1 cellular context compared by ENCODE assay signal in genomic region chr1:48115835-48116234, GRCh38.
TF ChIP-seq lines count a peak whose summit lies in the region.

No MANE protein-coding gene starts in this region.

TF ChIP-seq in HepG2, 621 proteins besides CTCF, POLR2A, EP300 and RAD21 (continued from another document and continues in another):
- peak; percentile 63 for TF ChIP-seq FOXP4 (CRISPR knock-in tag; IDR thresholded peaks at IDR 0.05)
- TF ChIP-seq HOXA7 (CRISPR knock-in tag; IDR thresholded peaks at IDR 0.05) = no peak
- peak; percentile 65; the same call in 1 of the 2 replicates for TF ChIP-seq CEBPB (IDR thresholded peaks at IDR 0.05; ENCODE audit: borderline replicate concordance, low read depth, low read length)
- TF ChIP-seq HMG20B (CRISPR knock-in tag; conservative IDR thresholded peaks at IDR 0.05) = no peak
- TF ChIP-seq LBX2 (CRISPR knock-in tag; IDR thresholded peaks at IDR 0.05; ENCODE audit: borderline replicate concordance) = no peak
- TF ChIP-seq TCF7 (IDR thresholded peaks at IDR 0.05; ENCODE audit: low read depth) = peak; percentile 48
- peak; percentile 31; the same call in 1 of the 2 replicates for TF ChIP-seq HDAC1 (CRISPR knock-in tag; IDR thresholded peaks at IDR 0.05)
- TF ChIP-seq ZNF335 (CRISPR knock-in tag; IDR thresholded peaks at IDR 0.05) = peak; percentile 98
- TF ChIP-seq NCOR1 (IDR thresholded peaks at IDR 0.05; ENCODE audit: borderline replicate concordance, low read length) = peak; percentile 64; the same call in 1 of the 2 replicates
- TF ChIP-seq AHDC1 (CRISPR knock-in tag; IDR thresholded peaks at IDR 0.05; ENCODE audit: borderline replicate concordance) = peak; percentile 33; the same call in 1 of the 2 replicates
- TF ChIP-seq ZNF576 (CRISPR knock-in tag; IDR thresholded peaks at IDR 0.05) = no peak
- no peak for TF ChIP-seq ZNF18 (CRISPR knock-in tag; IDR thresholded peaks at IDR 0.05; ENCODE audit: insufficient replicate concordance)
- no peak for TF ChIP-seq YY1 (IDR thresholded peaks at IDR 0.05; ENCODE audit: insufficient read depth, insufficient replicate concordance, low read depth, low read length)
- no peak for TF ChIP-seq REPIN1 (CRISPR knock-in tag; IDR thresholded peaks at IDR 0.05; ENCODE audit: borderline replicate concordance, low read depth)
- no peak for TF ChIP-seq ZNF253 (CRISPR knock-in tag; IDR thresholded peaks at IDR 0.05; ENCODE audit: borderline replicate concordance)
- TF ChIP-seq ZNF816 (CRISPR knock-in tag; IDR thresholded peaks at IDR 0.05; ENCODE audit: borderline replicate concordance) = no peak
- TF ChIP-seq ZNF224 (CRISPR knock-in tag; IDR thresholded peaks at IDR 0.05) = no peak
- TF ChIP-seq ZBTB7B (CRISPR knock-in tag; IDR thresholded peaks at IDR 0.05) = 0 out of 2 replicates have a peak, but pooled peaks have one; percentile 43
- TF ChIP-seq HNRNPL (IDR thresholded peaks at IDR 0.05; ENCODE audit: low read depth, low read length) = no peak
- TF ChIP-seq ISL2 (CRISPR knock-in tag; IDR thresholded peaks at IDR 0.05) = peak; percentile 57
- no peak for TF ChIP-seq SOX6 (IDR thresholded peaks at IDR 0.05)
- TF ChIP-seq SOX6 (CRISPR knock-in tag; IDR thresholded peaks at IDR 0.05) = peak; percentile 91
- no peak for TF ChIP-seq ZNF879 (CRISPR knock-in tag; IDR thresholded peaks at IDR 0.05)
- TF ChIP-seq ARNT (IDR thresholded peaks at IDR 0.05) = no peak
- TF ChIP-seq ARHGAP35 (CRISPR knock-in tag; IDR thresholded peaks at IDR 0.05; ENCODE audit: borderline replicate concordance) = no peak
- no peak for TF ChIP-seq ZNF766 (CRISPR knock-in tag; IDR thresholded peaks at IDR 0.05; ENCODE audit: borderline replicate concordance)
- TF ChIP-seq ZBTB20 (CRISPR knock-in tag; IDR thresholded peaks at IDR 0.05; ENCODE audit: borderline replicate concordance, low read depth) = no peak
- TF ChIP-seq HDAC2 (CRISPR knock-in tag; IDR thresholded peaks at IDR 0.05) = peak; percentile 54; the same call in 1 of the 2 replicates
- no peak for TF ChIP-seq NFIC (IDR thresholded peaks at IDR 0.05; ENCODE audit: low read length)
- TF ChIP-seq ZNF12 (CRISPR knock-in tag; IDR thresholded peaks at IDR 0.05) = 0 out of 2 replicates have a peak, but pooled peaks have one; percentile 25
- TF ChIP-seq ZBTB7A (CRISPR knock-in tag; IDR thresholded peaks at IDR 0.05) = no peak
- no peak for TF ChIP-seq FOXP1 (IDR thresholded peaks at IDR 0.05)
- TF ChIP-seq FOXP1 (CRISPR knock-in tag; IDR thresholded peaks at IDR 0.05) = peak; percentile 8; the same call in 1 of the 2 replicates
- TF ChIP-seq BCLAF1 (IDR thresholded peaks at IDR 0.05) = no peak
- TF ChIP-seq ZBTB43 (CRISPR knock-in tag; conservative IDR thresholded peaks at IDR 0.05) = peak; percentile 93
- TF ChIP-seq ASH2L (IDR thresholded peaks at IDR 0.05; ENCODE audit: insufficient read length, low read depth, low read length) = peak; percentile 66
- TF ChIP-seq PHF21A (CRISPR knock-in tag; IDR thresholded peaks at IDR 0.05) = peak; percentile 80
- TF ChIP-seq IKZF4 (CRISPR knock-in tag; IDR thresholded peaks at IDR 0.05; ENCODE audit: borderline replicate concordance, low read depth, not compliant biosample characterization) = no peak
- peak; percentile 47; the same call in 1 of the 2 replicates for TF ChIP-seq TBX2 (CRISPR knock-in tag; IDR thresholded peaks at IDR 0.05; ENCODE audit: borderline replicate concordance)
- TF ChIP-seq TRIM24 (CRISPR knock-in tag; IDR thresholded peaks at IDR 0.05) = no peak
- 0 out of 2 replicates have a peak, but pooled peaks have one; percentile 20 for TF ChIP-seq KDM1A (CRISPR knock-in tag; IDR thresholded peaks at IDR 0.05)
- peak; percentile 78; the same call in 1 of the 2 replicates for TF ChIP-seq SOX5 (CRISPR knock-in tag; IDR thresholded peaks at IDR 0.05; ENCODE audit: borderline replicate concordance)
- TF ChIP-seq PATZ1 (CRISPR knock-in tag; IDR thresholded peaks at IDR 0.05) = peak; percentile 95
- TF ChIP-seq ZNF619 (CRISPR knock-in tag; IDR thresholded peaks at IDR 0.05) = no peak
- TF ChIP-seq BRD4 (CRISPR knock-in tag; IDR thresholded peaks at IDR 0.05) = no peak
- TF ChIP-seq SATB2 (CRISPR knock-in tag; IDR thresholded peaks at IDR 0.05) = no peak
- TF ChIP-seq SMARCE1 (IDR thresholded peaks at IDR 0.05; ENCODE audit: borderline replicate concordance) = no peak
